ENCODE assay signal across 9 cellular contexts in genomic region chr12:6996040-6996441, GRCh38. TPM values are rescaled to one million over a fixed set of nuclear protein-coding genes. Genes with fewer than 3 reads are reported as not detected.
A peak's percentile ranks its signal among the peaks of the same experiment; 100 is the strongest.
DNase-seq lines count a peak whose midpoint lies in the region; ATAC-seq and TF ChIP-seq lines count a peak whose summit lies in the region.
"Had no signal": no experiment of that assay in that cellular context is flagged by ENCODE, and none has a peak within 500 bp of the region (broad histone marks: within the 10 kb centered on the region; RNA-seq: fewer than 3 reads in every experiment).

No MANE protein-coding gene starts in this region.

- H3K4me3 ChIP-seq in MG63 (no peak overlapping the region), fibroblast of lung (replicated peaks in 1 of 4; ENCODE audit: control extremely low read depth in 1 of 4, insufficient read depth in 1 of 4, low read depth in 3 of 4, low read length in 4 of 4) (no peak overlapping the region)
- H3K4me3 ChIP-seq: SJCRH30 had no signal

- ATAC-seq in GM21367 (IDR thresholded peaks at IDR 0.05; ENCODE audit: unreplicated experiment) = no peak
- no peak for ATAC-seq in GM18520 (IDR thresholded peaks at IDR 0.05; ENCODE audit: unreplicated experiment)

- no peak overlapping the region for H3K4me2 ChIP-seq in fibroblast of lung (ENCODE audit: extremely low read depth, insufficient read depth, low read length)

- DNase-seq in AG08395 (ENCODE audit: low spot score) (peak; percentile 88), MG63 (peak; percentile 81), fibroblast of lung (ENCODE audit: low read depth in 2 of 2) (peak; percentile 60 to 63), NCI-H345 treated with DMSO at 0.1 percent for 48 hours (lab: John Stamatoyannopoulos, UW; ENCODE audit: unreplicated experiment) (no peak)
- DNase-seq: NCI-H146; SJCRH30; stimulated activated CD4-positive, alpha-beta T cell treated with anti-CD3 and anti-CD28 coated beads, Interleukin-2, amount 100 ng/mL, for 24 hours had no signal

- no peaks in the 10 kb centered on the region for H3K4me1 ChIP-seq in fibroblast of lung (ENCODE audit: control insufficient read depth, extremely low read depth, insufficient read depth, low read length)

- no peaks in the 10 kb centered on the region for H4K20me1 ChIP-seq in fibroblast of lung (ENCODE audit: control insufficient read depth, extremely low read depth, insufficient read depth, low read length)

- H3K9me3 ChIP-seq in MG63 = no peaks in the 10 kb centered on the region
- no peaks in the 10 kb centered on the region for H3K9me3 ChIP-seq in fibroblast of lung (ENCODE audit: control insufficient read depth, insufficient read depth, low read depth, low read length)
- H3K9me3 ChIP-seq: SJCRH30 had no signal

- TF ChIP-seq CTCF in fibroblast of lung (conservative IDR thresholded peaks at IDR 0.05 in 1 of 2, IDR thresholded peaks at IDR 0.05 in 1 of 2; ENCODE audit: low read depth in 1 of 2, low read length in 2 of 2) = no peak

- H3K27me3 ChIP-seq in MG63 (no peaks in the 10 kb centered on the region), fibroblast of lung (ENCODE audit: control insufficient read depth, insufficient read depth, low read length) (no peaks in the 10 kb centered on the region)
- H3K27me3 ChIP-seq: SJCRH30 had no signal

- no peak overlapping the region for H3K9ac ChIP-seq in fibroblast of lung (ENCODE audit: insufficient read depth, low read length)

- no peaks in the 10 kb centered on the region for H3K79me2 ChIP-seq in fibroblast of lung (ENCODE audit: control insufficient read depth, insufficient read depth, low read length)

- H3K36me3 ChIP-seq in MG63 (peaks cover 29% of the 10 kb centered on the region), fibroblast of lung (ENCODE audit: control insufficient read depth, insufficient read depth, low read length) (no peaks in the 10 kb centered on the region)

- no peak overlapping the region for H2AFZ ChIP-seq in fibroblast of lung (ENCODE audit: low read length)

- no peak overlapping the region for H3K27ac ChIP-seq in fibroblast of lung (ENCODE audit: insufficient read depth, low read length)
- H3K27ac ChIP-seq: SJCRH30 had no signal

RNA-seq across cellular contexts. Expression of gene LPCAT3, which starts 22.2 kb away (rescaled TPM):
- total RNA-seq in MG63 (2014; rRNA removed; shearing (Covaris generic); ENCODE audit: low replicate concordance) = 7.8 and 14.3 TPM in 2 replicates
- total RNA-seq in fibroblast of lung = 10.0 and 11.4 TPM in 2 replicates
- 48.5 and 54.0 TPM in 2 replicates for polyA plus RNA-seq in fibroblast of lung
- polyA plus RNA-seq in fibroblast of lung (2012) = 31.0 and 35.4 TPM in 2 replicates
- 34.4 and 41.0 TPM in 2 replicates for polyA minus RNA-seq in fibroblast of lung (ENCODE audit: low replicate concordance)

RNA-seq across cellular contexts. Expression of gene EMG1, which starts 25.3 kb away (rescaled TPM):
- 23.5 and 56.5 TPM in 2 replicates for total RNA-seq in MG63 (2014; rRNA removed; shearing (Covaris generic); ENCODE audit: low replicate concordance)
- 27.4 and 31.6 TPM in 2 replicates for total RNA-seq in fibroblast of lung
- 33.4 and 46.4 TPM in 2 replicates for polyA plus RNA-seq in fibroblast of lung
- polyA plus RNA-seq in fibroblast of lung (2012) = 54.2 and 86.5 TPM in 2 replicates
- polyA minus RNA-seq in fibroblast of lung (ENCODE audit: low replicate concordance) = 14.1 and 35.4 TPM in 2 replicates

RNA-seq across cellular contexts. Expression of gene PHB2, which starts 25.6 kb away (rescaled TPM):
- 349 and 524 TPM in 2 replicates for total RNA-seq in MG63 (2014; rRNA removed; shearing (Covaris generic); ENCODE audit: low replicate concordance)
- total RNA-seq in fibroblast of lung = 112 and 169 TPM in 2 replicates
- polyA plus RNA-seq in fibroblast of lung = 193 and 266 TPM in 2 replicates
- 142 and 185 TPM in 2 replicates for polyA plus RNA-seq in fibroblast of lung (2012)
- 131 and 149 TPM in 2 replicates for polyA minus RNA-seq in fibroblast of lung (ENCODE audit: low replicate concordance)

RNA-seq across cellular contexts. Expression of gene PTPN6, which starts 44.9 kb away (rescaled TPM):
- not detected in 2 replicates for total RNA-seq in MG63 (2014; rRNA removed; shearing (Covaris generic); ENCODE audit: low replicate concordance)
- 0.26 TPM in 1 of 2 replicates, not detected in the other for total RNA-seq in fibroblast of lung
- 0.06 TPM in 1 of 2 replicates, not detected in the other for polyA plus RNA-seq in fibroblast of lung
- not detected in 2 replicates for polyA plus RNA-seq in fibroblast of lung (2012)
- polyA minus RNA-seq in fibroblast of lung (ENCODE audit: low replicate concordance) = 0.79 TPM in 1 of 2 replicates, not detected in the other

RNA-seq across cellular contexts. Expression of gene C12orf57, which starts 52.2 kb away (rescaled TPM):
- 136 and 311 TPM in 2 replicates for total RNA-seq in MG63 (2014; rRNA removed; shearing (Covaris generic); ENCODE audit: low replicate concordance)
- 107 and 177 TPM in 2 replicates for total RNA-seq in fibroblast of lung
- 172 and 220 TPM in 2 replicates for polyA plus RNA-seq in fibroblast of lung
- polyA plus RNA-seq in fibroblast of lung (2012) = 181 and 214 TPM in 2 replicates
- 60.1 and 67.8 TPM in 2 replicates for polyA minus RNA-seq in fibroblast of lung (ENCODE audit: low replicate concordance)
